Comparison of ENCODE assay signal across 13 cellular contexts in the genomic region with DNA sequence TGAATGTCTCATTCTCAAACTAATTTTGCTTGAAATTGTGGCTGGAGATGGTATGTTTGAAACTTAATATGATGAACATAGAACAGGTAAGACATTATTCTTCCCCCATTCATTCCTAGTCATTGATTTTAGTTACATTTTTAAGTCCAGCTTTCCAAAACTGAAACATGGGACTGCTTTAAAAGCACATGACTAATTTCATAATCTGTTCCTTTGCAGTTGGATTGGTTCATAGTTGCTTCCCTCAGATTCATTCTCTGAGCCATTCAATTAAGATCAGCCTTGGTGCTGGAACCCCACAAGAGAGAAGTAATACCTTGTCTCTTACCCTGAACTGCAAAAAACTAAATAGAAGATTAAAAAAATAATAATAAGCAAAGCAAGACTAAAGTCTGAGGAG.
A peak's percentile ranks its signal among the peaks of the same experiment; 100 is the strongest.
DNase-seq lines count a peak whose midpoint lies in the region; ATAC-seq and TF ChIP-seq lines count a peak whose summit lies in the region.
"Had no signal": no experiment of that assay in that cellular context is flagged by ENCODE, and none has a peak within 500 bp of the region (broad histone marks: within the 10 kb centered on the region; RNA-seq: fewer than 3 reads in every experiment).

No MANE protein-coding gene starts in this region.

- DNase-seq in chondrocyte (ENCODE audit: low spot score): no peak
- no peak for DNase-seq in right cardiac atrium
- no peak for DNase-seq in psoas muscle
- DNase-seq in aorta: no peak
- DNase-seq in GM10266 (ENCODE audit: extremely low spot score): no peak
- no peak for DNase-seq in NCI-H226
- DNase-seq: activated CD8-positive, alpha-beta memory T cell treated with anti-CD3 and anti-CD28 coated beads, Interleukin-2, amount 50 U/mL, for 4 hours; activated naive CD4-positive, alpha-beta T cell treated with Interleukin-2 at 50 U/mL for 16 hours; C1 segment of cervical spinal cord; foreskin melanocyte; NCI-H1417; stimulated activated naive CD4-positive, alpha-beta T cell had no signal

- ATAC-seq in right cardiac atrium: peak; percentile 27 to 38
- peak in 2 of 4 donors; percentile 41 to 69 for ATAC-seq in psoas muscle
- ATAC-seq in aorta (ENCODE audit: low FRiP score): peak; percentile 58
- ATAC-seq in GM21737 (IDR thresholded peaks at IDR 0.05; ENCODE audit: unreplicated experiment): no peak

- no peaks in the 10 kb centered on the region for H3K27me3 Mint-ChIP-seq in chondrocyte (ENCODE audit: low read depth)

- H3K9me3 ChIP-seq in right cardiac atrium (ENCODE audit: control insufficient read depth, low read length) (no peaks in the 10 kb centered on the region), psoas muscle (no peaks in the 10 kb centered on the region), aorta (ENCODE audit: control insufficient read depth, low read length) (no peaks in the 10 kb centered on the region)

- no peak for TF ChIP-seq CTCF in chondrocyte (IDR thresholded peaks at IDR 0.05)
- TF ChIP-seq CTCF in psoas muscle (IDR thresholded peaks at IDR 0.05): no peak
- no peak for TF ChIP-seq CTCF in GM10266 (IDR thresholded peaks at IDR 0.05; ENCODE audit: control insufficient read depth, insufficient read depth, low read depth, missing control alignments)

- no peaks in the 10 kb centered on the region for H3K36me3 Mint-ChIP-seq in chondrocyte (ENCODE audit: low read depth)

- no peaks in the 10 kb centered on the region for H3K36me3 ChIP-seq in psoas muscle (ENCODE audit: insufficient read depth in 1 of 2, low read depth in 1 of 2)
- no peaks in the 10 kb centered on the region for H3K36me3 ChIP-seq in aorta (ENCODE audit: control insufficient read depth in 1 of 2, insufficient read depth in 2 of 2, low read length in 1 of 2)

- H3K4me3 Mint-ChIP-seq in chondrocyte (ENCODE audit: unreplicated experiment): no peak overlapping the region

- H3K27ac ChIP-seq in right cardiac atrium (ENCODE audit: low read length): peak overlapping the region; percentile 54
- H3K27ac ChIP-seq in psoas muscle: peak overlapping the region; percentile 38
- H3K27ac ChIP-seq in aorta (ENCODE audit: low read depth in 1 of 2, low read length in 2 of 2): peak overlapping the region; percentile 67 to 80

- intact Hi-C loops in right cardiac atrium (cut with DNase I) (loop anchor here in 1 of 4 donors (10.0 kb wide), 1 partner anchor 64 kb away; no protein-coding TSS in a partner anchor), psoas muscle (cut with DNase I) (loop anchor here in 1 of 2 donors (5.0 to 10.0 kb wide), 2 partner anchors 88 to 174 kb away; a partner anchor contains a TSS), aorta (cut with DNase I) (loop anchor here (2.0 to 5.0 kb wide), 5 partner anchors 77 to 232 kb away; a partner anchor contains a TSS)

- no peak overlapping the region for H3K4me3 ChIP-seq in right cardiac atrium (ENCODE audit: low read length)
- H3K4me3 ChIP-seq in psoas muscle: no peak overlapping the region
- H3K4me3 ChIP-seq in aorta (ENCODE audit: low read length in 2 of 2): no peak overlapping the region

- H3K27ac Mint-ChIP-seq in chondrocyte (ENCODE audit: unreplicated experiment): peak overlapping the region; percentile 19

- H3K4me1 Mint-ChIP-seq in chondrocyte (ENCODE audit: low read depth): peaks cover 70% of the 10 kb centered on the region

- no peaks in the 10 kb centered on the region for H3K9me3 Mint-ChIP-seq in chondrocyte (ENCODE audit: low read depth)

- H3K4me1 ChIP-seq in right cardiac atrium (ENCODE audit: control insufficient read depth, insufficient read depth, low read length): peaks cover 7% of the 10 kb centered on the region
- peaks cover 11% of the 10 kb centered on the region for H3K4me1 ChIP-seq in psoas muscle
- H3K4me1 ChIP-seq in aorta (ENCODE audit: control insufficient read depth in 1 of 2, insufficient read depth in 2 of 2, low read length in 2 of 2): peaks cover 4 to 20% of the 10 kb centered on the region in 2 donors

- no peaks in the 10 kb centered on the region for H3K27me3 ChIP-seq in right cardiac atrium (ENCODE audit: control insufficient read depth, insufficient read depth)
- H3K27me3 ChIP-seq in psoas muscle (ENCODE audit: insufficient read depth in 3 of 3, low read length in 2 of 3): no peaks in the 10 kb centered on the region
- H3K27me3 ChIP-seq in aorta (ENCODE audit: control insufficient read depth in 1 of 2, insufficient read depth in 2 of 2, low read length in 1 of 2): no peaks in the 10 kb centered on the region
